Comparison of ENCODE assay signal across 22 cellular contexts in the genomic region with DNA sequence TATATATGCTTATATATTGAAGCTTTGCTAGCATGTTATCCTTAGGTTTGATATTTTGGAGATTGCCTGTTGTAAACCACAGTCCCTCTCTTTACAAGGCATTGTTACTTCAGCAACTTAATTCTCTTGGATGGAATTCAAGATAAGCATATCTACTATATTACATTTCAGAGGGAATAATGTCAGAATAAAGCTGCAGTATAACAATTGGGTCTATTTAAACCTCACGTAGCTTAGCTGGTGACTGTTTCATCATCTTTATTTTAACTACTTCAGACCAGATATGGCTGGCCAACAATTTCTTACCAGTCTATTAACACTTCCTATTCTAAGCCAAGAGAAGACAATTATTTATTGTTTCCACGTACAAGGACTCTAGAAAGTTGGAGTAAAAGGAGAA.
"Had no signal": no experiment of that assay in that cellular context is flagged by ENCODE, and none has a peak within 500 bp of the region (broad histone marks: within the 10 kb centered on the region; RNA-seq: fewer than 3 reads in every experiment).

No MANE protein-coding gene starts in this region.

- H3K4me1 Mint-ChIP-seq: activated T-helper 17 cell treated with anti-CD3 and anti-CD28 coated beads, Interleukin-2, amount 50 U/mL, for 72 hours; mesothelial cell of epicardium; nephron had no signal

- H3K27ac Mint-ChIP-seq: activated naive CD4-positive, alpha-beta T cell treated with anti-CD3 and anti-CD28 coated beads, Interleukin-2, amount 50 U/mL, for 72 hours; activated T-cell treated with anti-CD3 and anti-CD28 coated beads, Interleukin-2, amount 50 U/mL, for 24 hours; activated T-helper 17 cell treated with anti-CD3 and anti-CD28 coated beads, Interleukin-2, amount 50 U/mL, for 72 hours; mesothelial cell of epicardium; nephron had no signal

- DNase-seq: activated CD4-positive, alpha-beta T cell treated with anti-CD3 and anti-CD28 coated beads for 1 hour; activated CD8-positive, alpha-beta memory T cell treated with anti-CD3 and anti-CD28 coated beads for 24 hours; activated CD8-positive, alpha-beta memory T cell treated with anti-CD3 and anti-CD28 coated beads, Interleukin-2, amount 50 U/mL, for 4 hours; activated T-cell treated with anti-CD3 and anti-CD28 coated beads, Interleukin-2, amount 50 U/mL, for 24 hours; adrenal gland; brain microvascular endothelial cell; effector memory CD4-positive, alpha-beta T cell; foreskin fibroblast; left lung; right lobe of liver; small intestine; stimulated activated CD4-positive, alpha-beta T cell treated with anti-CD3 and anti-CD28 coated beads, Interleukin-2, amount 100 ng/mL, for 48 hours; stimulated activated CD8-positive, alpha-beta memory T cell treated with anti-CD3 and anti-CD28 coated beads, Interleukin-4, amount 100 ng/mL, for 48 hours; stimulated activated naive CD4-positive, alpha-beta T cell treated with Interleukin-2 at 50 U/mL for 16 hours; substantia nigra; T-helper 1 cell; thyroid gland; upper lobe of right lung had no signal

- H3K9me3 Mint-ChIP-seq: activated naive CD4-positive, alpha-beta T cell treated with anti-CD3 and anti-CD28 coated beads, Interleukin-2, amount 50 U/mL, for 72 hours; activated T-cell treated with anti-CD3 and anti-CD28 coated beads, Interleukin-2, amount 50 U/mL, for 24 hours; activated T-helper 17 cell treated with anti-CD3 and anti-CD28 coated beads, Interleukin-2, amount 50 U/mL, for 72 hours; mesothelial cell of epicardium; nephron had no signal

- H3K4me3 Mint-ChIP-seq: activated T-cell treated with anti-CD3 and anti-CD28 coated beads, Interleukin-2, amount 50 U/mL, for 24 hours; activated T-helper 17 cell treated with anti-CD3 and anti-CD28 coated beads, Interleukin-2, amount 50 U/mL, for 72 hours; mesothelial cell of epicardium; nephron had no signal

- ATAC-seq: activated naive CD4-positive, alpha-beta T cell treated with anti-CD3 and anti-CD28 coated beads, Interleukin-2, amount 50 U/mL, for 72 hours; activated T-helper 17 cell treated with anti-CD3 and anti-CD28 coated beads, Interleukin-2, amount 50 U/mL, for 72 hours; left lung; right lobe of liver had no signal

- H3K36me3 Mint-ChIP-seq: activated naive CD4-positive, alpha-beta T cell treated with anti-CD3 and anti-CD28 coated beads, Interleukin-2, amount 50 U/mL, for 72 hours had no signal

- H3K27me3 Mint-ChIP-seq: activated T-cell treated with anti-CD3 and anti-CD28 coated beads, Interleukin-2, amount 50 U/mL, for 24 hours; activated T-helper 17 cell treated with anti-CD3 and anti-CD28 coated beads, Interleukin-2, amount 50 U/mL, for 72 hours had no signal
